In genomic region chr9:21994526-21994995, GRCh38 we compare ENCODE assay signal across 1 cellular context.
TF ChIP-seq lines count a peak whose summit lies in the region.

TSS of gene CDKN2B-AS1 (plus strand) at chr9:21994791.

TF ChIP-seq in HepG2, 621 proteins besides CTCF, POLR2A, EP300 and RAD21 (continued from another document):
- TF ChIP-seq ZNF512B (CRISPR knock-in tag; IDR thresholded peaks at IDR 0.05; ENCODE audit: borderline replicate concordance) (no peak), ZIK1 (CRISPR knock-in tag; IDR thresholded peaks at IDR 0.05; ENCODE audit: borderline replicate concordance, low read depth) (no peak), ZNF777 (CRISPR knock-in tag; IDR thresholded peaks at IDR 0.05) (peak; percentile 60; the same call in 1 of the 2 replicates), KIAA2018 (CRISPR knock-in tag; IDR thresholded peaks at IDR 0.05; ENCODE audit: borderline replicate concordance) (no peak), MAFF (IDR thresholded peaks at IDR 0.05; ENCODE audit: low read depth, low read length) (no peak), ZNF44 (CRISPR knock-in tag; IDR thresholded peaks at IDR 0.05) (0 out of 2 replicates have a peak, but pooled peaks have one; percentile 28), ZBTB14 (CRISPR knock-in tag; IDR thresholded peaks at IDR 0.05) (peak; percentile 65; the same call in 1 of the 2 replicates), HNRNPK (IDR thresholded peaks at IDR 0.05; ENCODE audit: low read depth, low read length, poor library complexity, severe bottlenecking) (peak; percentile 47), CHD4 (IDR thresholded peaks at IDR 0.05; ENCODE audit: borderline replicate concordance, low read length) (no peak), NONO (IDR thresholded peaks at IDR 0.05) (no peak), NONO (CRISPR knock-in tag; conservative IDR thresholded peaks at IDR 0.05) (0 out of 2 replicates have a peak, but pooled peaks have one; percentile 21), ZFAT (CRISPR knock-in tag; conservative IDR thresholded peaks at IDR 0.05) (no peak), ZNF136 (CRISPR knock-in tag; IDR thresholded peaks at IDR 0.05; ENCODE audit: low read depth) (no peak), ZNF33A (CRISPR knock-in tag; IDR thresholded peaks at IDR 0.05; ENCODE audit: borderline replicate concordance) (no peak), THAP11 (CRISPR knock-in tag; IDR thresholded peaks at IDR 0.05) (no peak), KDM6A (CRISPR knock-in tag; IDR thresholded peaks at IDR 0.05; ENCODE audit: low read depth) (no peak), GLI4 (CRISPR knock-in tag; IDR thresholded peaks at IDR 0.05; ENCODE audit: borderline replicate concordance) (no peak), ZNF275 (CRISPR knock-in tag; IDR thresholded peaks at IDR 0.05; ENCODE audit: borderline replicate concordance) (no peak), HMGXB4 (CRISPR knock-in tag; IDR thresholded peaks at IDR 0.05; ENCODE audit: borderline replicate concordance in 1 of 2, low read depth in 1 of 2) (0 out of 4 replicates have a peak, but pooled peaks of 1 of the 2 experiments have one; percentile 25), ZNF574 (CRISPR knock-in tag; IDR thresholded peaks at IDR 0.05) (no peak), CEBPG (CRISPR knock-in tag; IDR thresholded peaks at IDR 0.05) (no peak), MTA3 (CRISPR knock-in tag; IDR thresholded peaks at IDR 0.05) (no peak), DR1 (CRISPR knock-in tag; IDR thresholded peaks at IDR 0.05) (no peak), TAF15 (IDR thresholded peaks at IDR 0.05; ENCODE audit: low read depth, low read length, poor library complexity, severe bottlenecking) (no peak), CENPT (CRISPR knock-in tag; IDR thresholded peaks at IDR 0.05; ENCODE audit: low read depth) (no peak), ZNF607 (CRISPR knock-in tag; IDR thresholded peaks at IDR 0.05; ENCODE audit: borderline replicate concordance) (no peak), ZNF138 (CRISPR knock-in tag; IDR thresholded peaks at IDR 0.05; ENCODE audit: low read depth) (no peak), ZNF256 (CRISPR knock-in tag; conservative IDR thresholded peaks at IDR 0.05) (0 out of 2 replicates have a peak, but pooled peaks have one; percentile 34)
